1 cellular context compared by ENCODE assay signal in the genomic region with DNA sequence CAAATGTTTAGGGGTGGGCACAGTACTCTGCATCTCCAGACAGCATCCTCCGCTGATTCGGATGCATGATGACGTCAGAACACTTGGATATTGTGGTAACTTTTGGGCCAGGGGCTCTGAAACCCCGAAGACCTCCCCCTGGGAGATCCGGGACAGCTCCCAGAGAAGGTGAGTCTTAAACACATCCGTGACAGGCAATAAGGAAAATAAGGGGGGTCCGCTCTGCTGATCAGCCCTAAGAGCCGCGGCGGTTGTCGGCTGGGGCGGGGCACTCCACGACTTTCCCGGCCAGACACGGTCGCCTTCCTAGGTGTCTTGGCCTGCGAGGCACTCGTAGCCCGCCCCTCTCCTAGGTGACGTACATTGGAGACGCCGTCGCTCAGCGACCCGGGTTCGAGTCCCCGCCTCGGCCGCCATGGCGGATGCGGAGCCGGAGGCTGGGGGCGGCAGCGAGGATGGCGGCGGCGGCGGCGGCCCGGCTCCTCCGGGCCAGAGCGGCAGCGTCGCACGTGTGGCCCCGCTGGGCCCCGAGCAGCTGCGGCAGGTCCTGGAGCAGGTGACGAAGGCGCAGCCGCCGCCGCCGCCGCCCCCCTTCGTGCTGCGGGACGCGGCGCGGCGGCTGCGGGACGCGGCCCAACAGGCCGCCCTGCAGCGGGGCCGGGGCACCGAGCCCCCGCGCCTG.
TF ChIP-seq lines count a peak whose summit lies in the region.

ZNF839 (plus strand) TSS at position 396 of the 682 bp plus-strand sequence; CDS start at position 416, 20 bp downstream.

TF ChIP-seq in HepG2, 621 proteins besides CTCF, POLR2A, EP300 and RAD21 (continued from another document and continues in another):
- TF ChIP-seq REST (IDR thresholded peaks at IDR 0.05; ENCODE audit: borderline replicate concordance in 1 of 2, low read depth in 1 of 2, low read length in 2 of 2) (no peak), ELF3 (CRISPR knock-in tag; IDR thresholded peaks at IDR 0.05) (no peak), HNRNPUL1 (IDR thresholded peaks at IDR 0.05; ENCODE audit: low read depth, low read length) (no peak), ZBTB26 (CRISPR knock-in tag; IDR thresholded peaks at IDR 0.05; ENCODE audit: borderline replicate concordance) (no peak), ZNF850 (CRISPR knock-in tag; conservative IDR thresholded peaks at IDR 0.05) (no peak), TGIF2 (CRISPR knock-in tag; IDR thresholded peaks at IDR 0.05) (no peak; the same call in 1 of the 2 replicates), ZNF557 (CRISPR knock-in tag; IDR thresholded peaks at IDR 0.05) (no peak), TBX3 (IDR thresholded peaks at IDR 0.05; ENCODE audit: borderline replicate concordance) (no peak), CC2D1A (CRISPR knock-in tag; IDR thresholded peaks at IDR 0.05) (no peak), BORCS8-MEF2B (CRISPR knock-in tag; IDR thresholded peaks at IDR 0.05) (no peak), ZNF251 (CRISPR knock-in tag; IDR thresholded peaks at IDR 0.05) (no peak), KAT8 (CRISPR knock-in tag; IDR thresholded peaks at IDR 0.05) (peak; percentile 83), ZNF329 (CRISPR knock-in tag; IDR thresholded peaks at IDR 0.05; ENCODE audit: low read depth) (0 out of 2 replicates have a peak, but pooled peaks have one; percentile 45), CCAR2 (optimal IDR thresholded peaks at IDR 0.05; ENCODE audit: low read depth, low read length) (no peak), ZNF280D (CRISPR knock-in tag; IDR thresholded peaks at IDR 0.05) (no peak), ZBTB21 (CRISPR knock-in tag; IDR thresholded peaks at IDR 0.05) (peak; percentile 67; the same call in 1 of the 2 replicates), ZC3H4 (CRISPR knock-in tag; IDR thresholded peaks at IDR 0.05; ENCODE audit: borderline replicate concordance) (no peak), JUND (CRISPR knock-in tag; IDR thresholded peaks at IDR 0.05) (no peak), ZNF12 (CRISPR knock-in tag; IDR thresholded peaks at IDR 0.05) (no peak), FOXC1 (CRISPR knock-in tag; IDR thresholded peaks at IDR 0.05; ENCODE audit: borderline replicate concordance) (no peak), PTBP1 (IDR thresholded peaks at IDR 0.05; ENCODE audit: low read depth, low read length, poor library complexity, severe bottlenecking) (no peak), KDM1A (CRISPR knock-in tag; IDR thresholded peaks at IDR 0.05) (no peak), ZNF350 (CRISPR knock-in tag; IDR thresholded peaks at IDR 0.05; ENCODE audit: borderline replicate concordance, low read depth) (no peak), ZBTB7A (CRISPR knock-in tag; IDR thresholded peaks at IDR 0.05) (no peak; the same call in 1 of the 2 replicates), MAFK (conservative IDR thresholded peaks at IDR 0.05 in 1 of 2, IDR thresholded peaks at IDR 0.05 in 1 of 2; ENCODE audit: low read length in 2 of 2) (no peak)
- TF ChIP-seq, protein P1, sequence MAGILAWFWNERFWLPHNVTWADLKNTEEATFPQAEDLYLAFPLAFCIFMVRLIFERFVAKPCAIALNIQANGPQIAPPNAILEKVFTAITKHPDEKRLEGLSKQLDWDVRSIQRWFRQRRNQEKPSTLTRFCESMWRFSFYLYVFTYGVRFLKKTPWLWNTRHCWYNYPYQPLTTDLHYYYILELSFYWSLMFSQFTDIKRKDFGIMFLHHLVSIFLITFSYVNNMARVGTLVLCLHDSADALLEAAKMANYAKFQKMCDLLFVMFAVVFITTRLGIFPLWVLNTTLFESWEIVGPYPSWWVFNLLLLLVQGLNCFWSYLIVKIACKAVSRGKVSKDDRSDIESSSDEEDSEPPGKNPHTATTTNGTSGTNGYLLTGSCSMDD (CRISPR knock-in tag; IDR thresholded peaks at IDR 0.05), result no peak
- TF ChIP-seq, protein P2, sequence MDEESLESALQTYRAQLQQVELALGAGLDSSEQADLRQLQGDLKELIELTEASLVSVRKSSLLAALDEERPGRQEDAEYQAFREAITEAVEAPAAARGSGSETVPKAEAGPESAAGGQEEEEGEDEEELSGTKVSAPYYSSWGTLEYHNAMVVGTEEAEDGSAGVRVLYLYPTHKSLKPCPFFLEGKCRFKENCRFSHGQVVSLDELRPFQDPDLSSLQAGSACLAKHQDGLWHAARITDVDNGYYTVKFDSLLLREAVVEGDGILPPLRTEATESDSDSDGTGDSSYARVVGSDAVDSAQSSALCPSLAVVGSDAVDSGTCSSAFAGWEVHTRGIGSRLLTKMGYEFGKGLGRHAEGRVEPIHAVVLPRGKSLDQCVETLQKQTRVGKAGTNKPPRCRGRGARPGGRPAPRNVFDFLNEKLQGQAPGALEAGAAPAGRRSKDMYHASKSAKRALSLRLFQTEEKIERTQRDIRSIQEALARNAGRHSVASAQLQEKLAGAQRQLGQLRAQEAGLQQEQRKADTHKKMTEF (CRISPR knock-in tag; IDR thresholded peaks at IDR 0.05), result peak; percentile 71; the same call in 1 of the 2 replicates
- TF ChIP-seq, protein P3, sequence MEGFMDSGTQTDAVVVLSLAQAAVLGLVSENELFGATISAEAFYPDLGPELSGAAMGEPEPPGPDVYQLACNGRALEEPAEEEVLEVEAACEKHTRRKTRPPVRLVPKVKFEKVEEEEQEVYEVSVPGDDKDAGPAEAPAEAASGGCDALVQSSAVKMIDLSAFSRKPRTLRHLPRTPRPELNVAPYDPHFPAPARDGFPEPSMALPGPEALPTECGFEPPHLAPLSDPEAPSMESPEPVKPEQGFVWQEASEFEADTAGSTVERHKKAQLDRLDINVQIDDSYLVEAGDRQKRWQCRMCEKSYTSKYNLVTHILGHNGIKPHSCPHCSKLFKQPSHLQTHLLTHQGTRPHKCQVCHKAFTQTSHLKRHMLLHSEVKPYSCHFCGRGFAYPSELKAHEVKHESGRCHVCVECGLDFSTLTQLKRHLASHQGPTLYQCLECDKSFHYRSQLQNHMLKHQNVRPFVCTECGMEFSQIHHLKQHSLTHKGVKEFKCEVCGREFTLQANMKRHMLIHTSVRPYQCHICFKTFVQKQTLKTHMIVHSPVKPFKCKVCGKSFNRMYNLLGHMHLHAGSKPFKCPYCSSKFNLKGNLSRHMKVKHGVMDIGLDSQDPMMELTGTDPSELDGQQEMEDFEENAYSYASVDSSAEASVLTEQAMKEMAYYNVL (CRISPR knock-in tag; IDR thresholded peaks at IDR 0.05; ENCODE audit: borderline replicate concordance), result 0 out of 2 replicates have a peak, but pooled peaks have one; percentile 35
- TF ChIP-seq, protein P4, sequence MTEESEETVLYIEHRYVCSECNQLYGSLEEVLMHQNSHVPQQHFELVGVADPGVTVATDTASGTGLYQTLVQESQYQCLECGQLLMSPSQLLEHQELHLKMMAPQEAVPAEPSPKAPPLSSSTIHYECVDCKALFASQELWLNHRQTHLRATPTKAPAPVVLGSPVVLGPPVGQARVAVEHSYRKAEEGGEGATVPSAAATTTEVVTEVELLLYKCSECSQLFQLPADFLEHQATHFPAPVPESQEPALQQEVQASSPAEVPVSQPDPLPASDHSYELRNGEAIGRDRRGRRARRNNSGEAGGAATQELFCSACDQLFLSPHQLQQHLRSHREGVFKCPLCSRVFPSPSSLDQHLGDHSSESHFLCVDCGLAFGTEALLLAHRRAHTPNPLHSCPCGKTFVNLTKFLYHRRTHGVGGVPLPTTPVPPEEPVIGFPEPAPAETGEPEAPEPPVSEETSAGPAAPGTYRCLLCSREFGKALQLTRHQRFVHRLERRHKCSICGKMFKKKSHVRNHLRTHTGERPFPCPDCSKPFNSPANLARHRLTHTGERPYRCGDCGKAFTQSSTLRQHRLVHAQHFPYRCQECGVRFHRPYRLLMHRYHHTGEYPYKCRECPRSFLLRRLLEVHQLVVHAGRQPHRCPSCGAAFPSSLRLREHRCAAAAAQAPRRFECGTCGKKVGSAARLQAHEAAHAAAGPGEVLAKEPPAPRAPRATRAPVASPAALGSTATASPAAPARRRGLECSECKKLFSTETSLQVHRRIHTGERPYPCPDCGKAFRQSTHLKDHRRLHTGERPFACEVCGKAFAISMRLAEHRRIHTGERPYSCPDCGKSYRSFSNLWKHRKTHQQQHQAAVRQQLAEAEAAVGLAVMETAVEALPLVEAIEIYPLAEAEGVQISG (CRISPR knock-in tag; IDR thresholded peaks at IDR 0.05), result peak; percentile 89
- TF ChIP-seq, protein P5, sequence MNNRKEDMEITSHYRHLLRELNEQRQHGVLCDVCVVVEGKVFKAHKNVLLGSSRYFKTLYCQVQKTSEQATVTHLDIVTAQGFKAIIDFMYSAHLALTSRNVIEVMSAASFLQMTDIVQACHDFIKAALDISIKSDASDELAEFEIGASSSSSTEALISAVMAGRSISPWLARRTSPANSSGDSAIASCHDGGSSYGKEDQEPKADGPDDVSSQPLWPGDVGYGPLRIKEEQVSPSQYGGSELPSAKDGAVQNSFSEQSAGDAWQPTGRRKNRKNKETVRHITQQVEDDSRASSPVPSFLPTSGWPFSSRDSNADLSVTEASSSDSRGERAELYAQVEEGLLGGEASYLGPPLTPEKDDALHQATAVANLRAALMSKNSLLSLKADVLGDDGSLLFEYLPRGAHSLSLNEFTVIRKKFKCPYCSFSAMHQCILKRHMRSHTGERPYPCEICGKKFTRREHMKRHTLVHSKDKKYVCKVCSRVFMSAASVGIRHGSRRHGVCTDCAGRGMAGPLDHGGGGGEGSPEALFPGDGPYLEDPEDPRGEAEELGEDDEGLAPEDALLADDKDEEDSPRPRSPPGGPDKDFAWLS (CRISPR knock-in tag; IDR thresholded peaks at IDR 0.05; ENCODE audit: borderline replicate concordance), result no peak
